8 cellular contexts compared by ENCODE assay signal in genomic region chr17:62892870-62893338, GRCh38.
DNase-seq lines count a peak whose midpoint lies in the region; TF ChIP-seq lines count a peak whose summit lies in the region.

No MANE protein-coding gene starts in this region.

- H4K20me1 ChIP-seq in smooth muscle cell (ENCODE audit: low read depth), result no peaks in the 10 kb centered on the region

- in situ Hi-C loops in GM13977 (cut with MboI; ENCODE audit: low pct_unique_long_range_greater_than_20kb, low sequenced_read_pairs, unreplicated experiment), result no loop called here

- H3K9me3 ChIP-seq in HUES48 (ENCODE audit: control insufficient read depth, insufficient read depth, low read length) (no peaks in the 10 kb centered on the region), cardiac muscle cell (ENCODE audit: low read depth) (no peaks in the 10 kb centered on the region), smooth muscle cell (replicated peaks; ENCODE audit: low read depth) (no peaks in the 10 kb centered on the region)

- no peak overlapping the region for H3K4me3 ChIP-seq in HUES48 (ENCODE audit: low read depth, low read length)
- H3K4me3 ChIP-seq in cardiac muscle cell, result no peak overlapping the region
- no peak overlapping the region for H3K4me3 ChIP-seq in smooth muscle cell

- TF ChIP-seq CTCF in cardiac muscle cell (IDR thresholded peaks at IDR 0.05; ENCODE audit: low read depth, low read length), result no peak
- TF ChIP-seq CTCF in smooth muscle cell (IDR thresholded peaks at IDR 0.05; ENCODE audit: borderline replicate concordance, insufficient read depth, poor library complexity, severe bottlenecking), result no peak
- TF ChIP-seq CTCF in GM13977 (IDR thresholded peaks at IDR 0.05; ENCODE audit: extremely low read depth, insufficient read depth, missing control alignments), result no peak
- no peak for TF ChIP-seq CTCF in GM10266 (IDR thresholded peaks at IDR 0.05; ENCODE audit: control insufficient read depth, insufficient read depth, low read depth, missing control alignments)

- no peak overlapping the region for H3K27ac Mint-ChIP-seq in activated CD4-positive, alpha-beta memory T cell treated with anti-CD3 and anti-CD28 coated beads for 36 hours

- H3K9me3 Mint-ChIP-seq in activated CD4-positive, alpha-beta memory T cell treated with anti-CD3 and anti-CD28 coated beads for 36 hours, result peaks cover 5% of the 10 kb centered on the region

- H3K4me1 ChIP-seq in HUES48 (ENCODE audit: control insufficient read depth, insufficient read depth, low read length) (peaks cover 17% of the 10 kb centered on the region), cardiac muscle cell (ENCODE audit: low read depth) (peaks cover 53% of the 10 kb centered on the region), smooth muscle cell (ENCODE audit: low read depth) (peaks cover 11% of the 10 kb centered on the region)

- peaks cover 1% of the 10 kb centered on the region for H3K36me3 Mint-ChIP-seq in activated CD4-positive, alpha-beta memory T cell treated with anti-CD3 and anti-CD28 coated beads for 36 hours

- peaks cover 9% of the 10 kb centered on the region for H3F3A ChIP-seq in smooth muscle cell (ENCODE audit: low read depth)

- intact Hi-C loops in activated CD4-positive, alpha-beta memory T cell treated with anti-CD3 and anti-CD28 coated beads for 36 hours (cut with micrococcal nuclease), result loop anchor here (5.0 kb wide), 1 partner anchor 74 kb away; the partner anchor contains the start of gene TANC2

- H3K4me2 ChIP-seq in smooth muscle cell, result peak overlapping the region; percentile 63

- H3K36me3 ChIP-seq in HUES48 (ENCODE audit: control insufficient read depth, insufficient read depth, low read length) (no peaks in the 10 kb centered on the region), cardiac muscle cell (no peaks in the 10 kb centered on the region), smooth muscle cell (ENCODE audit: low read depth) (no peaks in the 10 kb centered on the region)

- no peak overlapping the region for H3K4me3 Mint-ChIP-seq in activated CD4-positive, alpha-beta memory T cell treated with anti-CD3 and anti-CD28 coated beads for 36 hours

- H2AFZ ChIP-seq in smooth muscle cell (ENCODE audit: low read depth), result peak overlapping the region; percentile 89

- peaks cover 9% of the 10 kb centered on the region for H3K27me3 Mint-ChIP-seq in activated CD4-positive, alpha-beta memory T cell treated with anti-CD3 and anti-CD28 coated beads for 36 hours

- H3K27me3 ChIP-seq in HUES48 (ENCODE audit: control insufficient read depth, insufficient read depth, low read length) (no peaks in the 10 kb centered on the region), cardiac muscle cell (no peaks in the 10 kb centered on the region), smooth muscle cell (ENCODE audit: low read depth) (no peaks in the 10 kb centered on the region)

- peak overlapping the region; percentile 21 for H3K27ac ChIP-seq in HUES48 (ENCODE audit: low read depth, low read length)
- peak overlapping the region; percentile 84 for H3K27ac ChIP-seq in cardiac muscle cell
- H3K27ac ChIP-seq in smooth muscle cell (ENCODE audit: low read depth), result peak overlapping the region; percentile 96

- H3K9ac ChIP-seq in HUES48 (ENCODE audit: low read depth, low read length) (no peak overlapping the region), smooth muscle cell (ENCODE audit: low read depth) (peak overlapping the region; percentile 84)

- H3K4me1 Mint-ChIP-seq in activated CD4-positive, alpha-beta memory T cell treated with anti-CD3 and anti-CD28 coated beads for 36 hours (ENCODE audit: low read depth), result peaks cover 9% of the 10 kb centered on the region

- WGBS in smooth muscle cell (ENCODE audit: low lambda C conversion rate), result 14% methylated on average over 4 of the region's 4 CpGs

- DNase-seq in AML-193 (lab: John Stamatoyannopoulos, UW) (peak; percentile 96 to 99), cardiac muscle cell (ENCODE audit: low read depth in 1 of 2, low spot score in 1 of 2) (peak in 1 of 2 donors; percentile 79), smooth muscle cell (lab: John Stamatoyannopoulos, UW; ENCODE audit: unreplicated experiment) (no peak), GM13977 (ENCODE audit: low spot score) (no peak), GM10266 (ENCODE audit: extremely low spot score) (no peak)
- DNase-seq in activated CD4-positive, alpha-beta memory T cell treated with anti-CD3 and anti-CD28 coated beads for 36 hours, result peak; percentile 54
- DNase-seq in effector CD4-positive, alpha-beta T cell, result no peak

- no peaks in the 10 kb centered on the region for H3K79me2 ChIP-seq in smooth muscle cell (ENCODE audit: low read depth)

- POLR2A ChIA-PET in activated CD4-positive, alpha-beta memory T cell treated with anti-CD3 and anti-CD28 coated beads for 36 hours (lab: Charles Lee), result no interaction called here

- CTCF ChIA-PET in activated CD4-positive, alpha-beta memory T cell treated with anti-CD3 and anti-CD28 coated beads for 36 hours (lab: Charles Lee), result no interaction called here

Comparison
In these comparisons a context has a peak if more than half of its experiments do, and no peak if none do; other contexts are left out.
1. DNase-seq: peak in AML-193 (2 of 2) and activated CD4-positive, alpha-beta memory T cell treated with anti-CD3 and anti-CD28 coated beads for 36 hours (single experiment); none in smooth muscle cell (single experiment), GM13977 (single experiment), effector CD4-positive, alpha-beta T cell (single experiment) and GM10266 (single experiment).
2. H3K27ac ChIP-seq: peak in every context shown above with its lines; median percentile 96 in smooth muscle cell; 84 in cardiac muscle cell; 21 in HUES48.